In the genomic region with DNA sequence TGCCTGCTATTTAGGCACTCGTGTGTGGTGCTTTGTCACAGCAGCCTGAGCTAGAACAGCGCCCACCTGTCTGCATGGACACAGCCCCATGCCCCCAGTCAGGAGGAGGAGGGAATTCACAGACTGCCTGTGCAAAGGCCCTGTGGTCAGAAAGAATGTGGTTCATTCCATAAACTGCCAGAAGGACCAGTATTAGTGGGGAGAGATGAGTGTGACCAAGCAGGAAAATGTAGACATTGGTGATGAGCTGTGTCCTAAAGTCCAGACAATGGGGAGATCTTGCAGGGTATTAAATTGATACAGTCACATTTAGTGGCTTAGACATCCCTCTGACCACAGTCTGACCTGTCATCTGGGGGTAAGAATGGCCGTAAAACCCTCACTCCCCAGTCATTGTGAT, we compare ENCODE assay signal across 26 cellular contexts.
"Had no signal": no experiment of that assay in that cellular context is flagged by ENCODE, and none has a peak within 500 bp of the region (broad histone marks: within the 10 kb centered on the region; RNA-seq: fewer than 3 reads in every experiment).

No MANE protein-coding gene starts in this region.

- H3K9me3 Mint-ChIP-seq: activated T-helper 2 cell treated with anti-CD3 and anti-CD28 coated beads, Interferon-gamma antibody, Interleukin-2, Interleukin-4, amounts not matched to agents 10 μg/mL and 5 μg/mL and 100 μg/mL, durations not matched to agents 14 hours and 24 hours and 36 hours; central memory CD8-positive, alpha-beta T cell; memory B cell had no signal

- H3K27ac ChIP-seq: adrenal gland, ascending aorta, colonic mucosa, esophagus squamous epithelium, gastrocnemius medialis, tibial artery, VCaP had no signal

- H3K27me3 ChIP-seq: adrenal gland, ascending aorta, colonic mucosa, esophagus squamous epithelium, gastrocnemius medialis had no signal

- H3K4me3 Mint-ChIP-seq: activated CD4-positive, alpha-beta T cell treated with anti-CD3 and anti-CD28 coated beads, Interleukin-2, amount 10 ng/mL, durations not matched to agents 7 days and 5 days; activated CD8-positive, alpha-beta T cell treated with anti-CD3 and anti-CD28 coated beads, Interleukin-2, amount 10 ng/mL, durations not matched to agents 7 days and 5 days; activated naive CD8-positive, alpha-beta T cell; central memory CD8-positive, alpha-beta T cell; endodermal cell; memory B cell; nephron progenitor cell; stimulated activated naive CD8-positive, alpha-beta T cell treated with anti-CD3 and anti-CD28 coated beads, Interleukin-15, amount 100 ng/mL, for 72 hours; T-helper 17 cell had no signal

- H3K27ac Mint-ChIP-seq: activated CD4-positive, alpha-beta T cell treated with anti-CD3 and anti-CD28 coated beads, Interleukin-2, amount 10 ng/mL, durations not matched to agents 7 days and 5 days; activated CD8-positive, alpha-beta T cell treated with anti-CD3 and anti-CD28 coated beads, Interleukin-2, amount 10 ng/mL, durations not matched to agents 7 days and 5 days; activated naive CD8-positive, alpha-beta T cell; activated T-helper 2 cell treated with anti-CD3 and anti-CD28 coated beads, Interferon-gamma antibody, Interleukin-2, Interleukin-4, amounts not matched to agents 10 μg/mL and 5 μg/mL and 100 μg/mL, durations not matched to agents 14 hours and 24 hours and 36 hours; endodermal cell; memory B cell; nephron progenitor cell; T-helper 17 cell had no signal

- H3K36me3 Mint-ChIP-seq: memory B cell had no signal

- DNase-seq: activated CD4-positive, alpha-beta T cell treated with anti-CD3 and anti-CD28 coated beads, Interleukin-2, amount 10 ng/mL, durations not matched to agents 7 days and 5 days; activated CD4-positive, CD25-positive, alpha-beta regulatory T cell treated with anti-CD3 and anti-CD28 coated beads, Interleukin-2, amount 50 U/mL, for 72 hours; activated CD8-positive, alpha-beta T cell treated with anti-CD3 and anti-CD28 coated beads, Interleukin-2, amount 10 ng/mL, durations not matched to agents 7 days and 5 days; activated naive CD4-positive, alpha-beta T cell; activated T-cell treated with anti-CD3 and anti-CD28 coated beads, Interleukin-2, amount 50 U/mL, for 1 hour; adrenal gland; colonic mucosa; endodermal cell; esophagus squamous epithelium; gastrocnemius medialis; hypothalamus; nephron progenitor cell; occipital lobe; retina; stimulated activated CD4-positive, alpha-beta T cell treated with anti-CD3 and anti-CD28 coated beads, Interleukin-12 subunit alpha, Interleukin-12 subunit beta, amount 100 ng/mL, for 4 hours; stimulated activated CD4-positive, alpha-beta T cell treated with anti-CD3 and anti-CD28 coated beads, Interleukin-4, amount 100 ng/mL, for 4 hours; stimulated activated naive CD8-positive, alpha-beta T cell treated with anti-CD3 and anti-CD28 coated beads, Interleukin-15, amount 100 ng/mL, for 72 hours; SW 1271; T-helper 17 cell had no signal

- H3K4me1 ChIP-seq: adrenal gland, ascending aorta, colonic mucosa, gastrocnemius medialis had no signal

- H3K36me3 ChIP-seq: adrenal gland, ascending aorta, colonic mucosa, esophagus squamous epithelium, gastrocnemius medialis, tibial artery had no signal

- H3K4me3 ChIP-seq: adrenal gland, ascending aorta, colonic mucosa, esophagus squamous epithelium, gastrocnemius medialis, tibial artery had no signal

- H3K9me3 ChIP-seq: adrenal gland, ascending aorta, colonic mucosa, esophagus squamous epithelium, gastrocnemius medialis had no signal

- H3K27me3 Mint-ChIP-seq: activated naive CD8-positive, alpha-beta T cell; stimulated activated naive CD8-positive, alpha-beta T cell treated with anti-CD3 and anti-CD28 coated beads, Interleukin-15, amount 100 ng/mL, for 72 hours had no signal
